Comparison of ENCODE assay signal across 11 cellular contexts in the genomic region with DNA sequence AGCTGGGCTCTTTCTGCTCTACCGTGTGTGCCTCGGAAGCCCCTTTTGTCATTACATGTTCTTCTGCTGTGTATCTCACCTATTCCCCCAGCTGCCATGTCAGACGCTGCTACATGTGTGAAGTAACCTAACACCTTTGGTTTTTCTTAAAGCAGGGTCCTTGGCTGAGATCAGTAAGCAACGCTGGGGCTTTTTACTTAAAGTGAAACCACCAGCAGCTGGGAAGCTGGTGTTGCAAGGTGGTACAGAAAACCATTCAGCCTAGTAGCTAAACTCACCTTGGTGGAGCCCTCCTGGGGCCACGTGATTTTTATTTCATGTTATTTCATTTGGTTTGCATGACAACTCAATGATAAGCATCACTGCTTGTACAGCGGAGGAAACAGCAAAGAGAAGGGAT.
A peak's percentile ranks its signal among the peaks of the same experiment; 100 is the strongest.
DNase-seq lines count a peak whose midpoint lies in the region; ATAC-seq, FAIRE-seq and TF ChIP-seq lines count a peak whose summit lies in the region.
"Had no signal": no experiment of that assay in that cellular context is flagged by ENCODE, and none has a peak within 500 bp of the region (broad histone marks: within the 10 kb centered on the region; RNA-seq: fewer than 3 reads in every experiment).

No MANE protein-coding gene starts in this region.

- TF ChIP-seq CTCF in GM06990 (IDR thresholded peaks at IDR 0.05; ENCODE audit: insufficient read depth, low read length, poor library complexity, severe bottlenecking) (no peak), SU-DHL-6 (IDR thresholded peaks at IDR 0.05; ENCODE audit: insufficient read depth, low read length, poor library complexity, severe bottlenecking) (no peak)

- peak; percentile 35 for ATAC-seq in HG03060 (IDR thresholded peaks at IDR 0.05; ENCODE audit: low read depth, unreplicated experiment)
- ATAC-seq in right cardiac atrium: no peak

- H3F3A ChIP-seq in SU-DHL-6 (ENCODE audit: insufficient read depth): peaks cover 16% of the 10 kb centered on the region

- H3K9me3 ChIP-seq in SU-DHL-6 (ENCODE audit: insufficient read depth, low read length) (no peaks in the 10 kb centered on the region), right cardiac atrium (ENCODE audit: control insufficient read depth, low read length) (no peaks in the 10 kb centered on the region)
- H3K9me3 ChIP-seq: thoracic aorta had no signal

- H3K27me3 ChIP-seq in GM06990 (replicated peaks; ENCODE audit: control insufficient read depth, insufficient read depth, low read length) (no peaks in the 10 kb centered on the region), SU-DHL-6 (ENCODE audit: low read length) (no peaks in the 10 kb centered on the region), right cardiac atrium (ENCODE audit: control insufficient read depth, insufficient read depth) (no peaks in the 10 kb centered on the region)

- peak overlapping the region; percentile 10; the same call in 1 of the 2 replicates for H3K9ac ChIP-seq in SU-DHL-6 (ENCODE audit: low read length)

- H3K4me2 ChIP-seq in SU-DHL-6 (ENCODE audit: low read depth, low read length, poor library complexity, severe bottlenecking): peak overlapping the region; percentile 29

- peaks cover 14% of the 10 kb centered on the region for H3K36me3 ChIP-seq in GM06990 (ENCODE audit: control insufficient read depth, insufficient read depth, low read length)
- H3K36me3 ChIP-seq in SU-DHL-6 (ENCODE audit: low read length): peaks cover 18% of the 10 kb centered on the region; the same call in 1 of the 2 replicates
- H3K36me3 ChIP-seq: thoracic aorta had no signal

- peak overlapping the region; percentile 72 for H3K27ac ChIP-seq in SU-DHL-6 (ENCODE audit: low read depth, low read length)
- H3K27ac ChIP-seq in right cardiac atrium (ENCODE audit: low read length): no peak overlapping the region
- H3K27ac ChIP-seq: thoracic aorta had no signal

- intact Hi-C loops in right cardiac atrium (cut with DNase I): no loop called here

- peaks cover 97% of the 10 kb centered on the region for H3K79me2 ChIP-seq in SU-DHL-6 (ENCODE audit: insufficient read depth, low read length)

- DNase-seq in GM06990 (ENCODE audit: extremely low read depth, insufficient read length) (peak; percentile 67), GM19239 (ENCODE audit: insufficient read length, low spot score) (peak; percentile 37), OCI-M2 (lab: John Stamatoyannopoulos, UW; ENCODE audit: unreplicated experiment) (no peak), COR-L47 (lab: John Stamatoyannopoulos, UW) (no peak), right cardiac atrium (no peak), NCI-H1436 (lab: John Stamatoyannopoulos, UW) (no peak)
- DNase-seq: foreskin melanocyte, SHP77 treated with DMSO at 0.1 percent for 48 hours had no signal

- H4K20me1 ChIP-seq in SU-DHL-6 (ENCODE audit: low read depth, low read length): no peaks in the 10 kb centered on the region

- no peaks in the 10 kb centered on the region for H3K9me2 ChIP-seq in SU-DHL-6 (replicated peaks; ENCODE audit: insufficient read depth, low read length)

- no peaks in the 10 kb centered on the region for H3K4me1 ChIP-seq in right cardiac atrium (ENCODE audit: control insufficient read depth, insufficient read depth, low read length)

- no peak overlapping the region for H2AFZ ChIP-seq in SU-DHL-6 (ENCODE audit: low read depth, low read length, severe bottlenecking)

- FAIRE-seq in GM19239 (lab: Jason Lieb, UNC): peak; percentile 96

- peak overlapping the region; percentile 22; the same call in 1 of the 2 replicates for H3K4me3 ChIP-seq in GM06990 (replicated peaks; ENCODE audit: low read depth, low read length)
- H3K4me3 ChIP-seq in SU-DHL-6 (ENCODE audit: insufficient read depth, low read length, poor library complexity, severe bottlenecking): no peak overlapping the region
- no peak overlapping the region for H3K4me3 ChIP-seq in right cardiac atrium (ENCODE audit: low read length)
- H3K4me3 ChIP-seq: thoracic aorta had no signal

- WGBS in right cardiac atrium: 64% methylated on average over 6 of the region's 6 CpGs

Comparison
In these comparisons a context has a peak if more than half of its experiments do, and no peak if none do; other contexts are left out.
1. DNase-seq: peak in GM06990 (single experiment) and GM19239 (single experiment); none in OCI-M2 (single experiment), COR-L47 (single experiment), right cardiac atrium (0 of 3) and NCI-H1436 (single experiment).